ENCODE assay signal across 1 cellular context in genomic region chr10:122974034-122974433, GRCh38.
A peak's percentile ranks its signal among the peaks of the same experiment; 100 is the strongest.
TF ChIP-seq lines count a peak whose summit lies in the region.

No MANE protein-coding gene starts in this region.

TF ChIP-seq in GM12878, 131 proteins besides CTCF, POLR2A, EP300 and RAD21:
- no peak for TF ChIP-seq HDAC2 (IDR thresholded peaks at IDR 0.05)
- TF ChIP-seq ZBTB11 (CRISPR knock-in tag; IDR thresholded peaks at IDR 0.05), result no peak
- TF ChIP-seq TCF12 (IDR thresholded peaks at IDR 0.05; ENCODE audit: low read depth, low read length), result no peak
- no peak for TF ChIP-seq NFXL1 (IDR thresholded peaks at IDR 0.05; ENCODE audit: borderline replicate concordance)
- TF ChIP-seq MEF2B (IDR thresholded peaks at IDR 0.05; ENCODE audit: partially characterized antibody, poor library complexity, severe bottlenecking), result peak; percentile 24
- TF ChIP-seq MLLT1 (IDR thresholded peaks at IDR 0.05), result no peak
- TF ChIP-seq RCOR1 (conservative IDR thresholded peaks at IDR 0.05; ENCODE audit: low read depth, low read length), result no peak
- TF ChIP-seq HDGF (IDR thresholded peaks at IDR 0.05), result no peak
- no peak for TF ChIP-seq ZNF384 (IDR thresholded peaks at IDR 0.05; ENCODE audit: borderline replicate concordance, low read depth, low read length)
- TF ChIP-seq GATAD2B (conservative IDR thresholded peaks at IDR 0.05; ENCODE audit: low read depth), result no peak
- peak; percentile 55; the same call in 1 of the 2 replicates for TF ChIP-seq RELB (IDR thresholded peaks at IDR 0.05; ENCODE audit: low read depth)
- TF ChIP-seq FOS (IDR thresholded peaks at IDR 0.05; ENCODE audit: borderline replicate concordance, extremely low read depth, insufficient read length), result no peak
- TF ChIP-seq ZNF687 (IDR thresholded peaks at IDR 0.05), result peak; percentile 51; the same call in 1 of the 2 replicates
- TF ChIP-seq RAD51 (IDR thresholded peaks at IDR 0.05), result peak; percentile 73
